Comparison of ENCODE assay signal across 10 cellular contexts in the genomic region with DNA sequence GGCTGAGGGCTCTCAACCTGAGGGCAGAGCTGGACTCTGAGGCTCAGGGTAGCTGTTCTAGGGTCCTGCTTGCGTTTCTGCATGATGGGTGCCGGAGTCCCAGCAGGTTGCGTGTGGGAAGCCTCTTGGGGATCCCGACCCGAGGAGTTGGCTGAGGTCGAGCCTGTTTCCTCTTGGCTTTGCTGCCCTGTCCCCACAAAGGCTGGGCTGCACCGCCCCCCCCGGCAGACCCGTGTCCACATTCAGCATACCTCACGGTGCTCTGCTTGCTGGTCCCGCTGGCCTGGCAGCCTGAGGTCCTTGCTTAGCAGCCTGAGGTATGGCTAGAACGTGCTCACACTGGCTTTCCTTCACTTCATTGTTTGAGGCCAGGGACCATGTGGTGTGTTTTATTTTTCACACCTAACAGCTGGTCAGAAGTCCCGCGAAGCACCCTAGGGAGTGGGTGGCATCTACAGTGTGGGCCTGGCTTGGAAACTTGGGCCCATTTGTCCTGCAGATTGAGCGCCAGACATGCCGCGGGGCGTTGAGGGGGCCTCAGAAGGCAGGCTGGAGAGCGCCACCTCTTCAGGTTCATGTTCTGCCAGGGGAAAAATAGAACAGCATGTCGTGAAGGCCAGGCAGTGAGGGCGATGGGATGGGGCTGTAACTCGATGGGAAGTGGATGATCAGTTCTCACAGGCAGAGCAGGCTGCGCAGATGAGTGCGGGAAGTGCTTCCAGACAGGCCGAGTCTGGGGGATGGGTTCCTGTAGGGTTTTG. TPM values are rescaled to one million over a fixed set of nuclear protein-coding genes. Genes with fewer than 3 reads are reported as not detected.
DNase-seq lines count a peak whose midpoint lies in the region; ATAC-seq and TF ChIP-seq lines count a peak whose summit lies in the region.
"Had no signal": no experiment of that assay in that cellular context is flagged by ENCODE, and none has a peak within 500 bp of the region (broad histone marks: within the 10 kb centered on the region; RNA-seq: fewer than 3 reads in every experiment).

No MANE protein-coding gene starts in this region.

- TF ChIP-seq CTCF in lower lobe of right lung (IDR thresholded peaks at IDR 0.05), result no peak
- TF ChIP-seq CTCF in smooth muscle cell (IDR thresholded peaks at IDR 0.05; ENCODE audit: borderline replicate concordance, insufficient read depth, poor library complexity, severe bottlenecking), result no peak

- H3K27ac Mint-ChIP-seq in T-cell, result peak overlapping the region; percentile 83 to 84

- H3K4me2 ChIP-seq in BLaER1 (peak overlapping the region; percentile 100), smooth muscle cell (no peak overlapping the region)

- CTCF ChIA-PET in T-cell (lab: Charles Lee), result no interaction called here

- H3K9me3 Mint-ChIP-seq in T-cell, result no peaks in the 10 kb centered on the region

- no peaks in the 10 kb centered on the region for H3K27me3 ChIP-seq in BLaER1
- no peaks in the 10 kb centered on the region for H3K27me3 ChIP-seq in lower lobe of right lung (ENCODE audit: low read depth)
- H3K27me3 ChIP-seq in smooth muscle cell (ENCODE audit: low read depth), result no peaks in the 10 kb centered on the region
- H3K27me3 ChIP-seq: adrenal gland had no signal

- H3K9ac ChIP-seq in BLaER1 (peak overlapping the region; percentile 75; the same call in 1 of the 2 replicates), smooth muscle cell (ENCODE audit: low read depth) (no peak overlapping the region)

- peak overlapping the region in 2 of 3 donors; percentile 28 to 54 for H3K4me3 Mint-ChIP-seq in T-cell

- H3K79me2 ChIP-seq in smooth muscle cell (ENCODE audit: low read depth), result peaks cover 5% of the 10 kb centered on the region

- H3K4me1 Mint-ChIP-seq in T-cell, result peaks cover 22 to 41% (median 34%) of the 10 kb centered on the region in 3 donors

- H2AFZ ChIP-seq in smooth muscle cell (ENCODE audit: low read depth), result no peak overlapping the region

- intact Hi-C loops in lower lobe of right lung (cut with DNase I), result no loop called here

- POLR2A ChIA-PET in T-cell (lab: Charles Lee), result interaction anchor here (0.5 kb wide), 2 partner anchors 20 to 66 kb away, joined by 3 to 4 read pairs; no protein-coding TSS in a partner anchor

- ATAC-seq in T-cell (replicated peaks in 1 of 4) (no peak), lower lobe of right lung (no peak), GM19455 (IDR thresholded peaks at IDR 0.05; ENCODE audit: unreplicated experiment) (no peak), HG03457 (IDR thresholded peaks at IDR 0.05; ENCODE audit: unreplicated experiment) (no peak)
- ATAC-seq: activated CD4-positive, CD25-positive, alpha-beta regulatory T cell treated with anti-CD3 and anti-CD28 coated beads, Interleukin-2, amount 50 U/mL, for 24 hours had no signal

- H3K36me3 ChIP-seq in BLaER1, result peaks cover 83% of the 10 kb centered on the region
- H3K36me3 ChIP-seq in lower lobe of right lung, result peaks cover 100% of the 10 kb centered on the region
- H3K36me3 ChIP-seq in smooth muscle cell (ENCODE audit: low read depth), result peaks cover 3% of the 10 kb centered on the region

- H3K4me3 ChIP-seq in BLaER1 (peak overlapping the region; percentile 59), lower lobe of right lung (no peak overlapping the region), smooth muscle cell (no peak overlapping the region)
- H3K4me3 ChIP-seq: adrenal gland had no signal

- H3K36me3 Mint-ChIP-seq in T-cell, result peaks cover 41% of the 10 kb centered on the region

- DNase-seq in T-cell (no peak), lower lobe of right lung (no peak), smooth muscle cell (lab: John Stamatoyannopoulos, UW; ENCODE audit: unreplicated experiment) (no peak)
- DNase-seq: adrenal gland, NCI-H1105 treated with DMSO at 0.1 percent for 48 hours, NCI-H524 treated with DMSO at 0.1 percent for 48 hours had no signal

- no peaks in the 10 kb centered on the region for H3K27me3 Mint-ChIP-seq in T-cell

- H3K9me3 ChIP-seq in BLaER1, result no peaks in the 10 kb centered on the region
- no peaks in the 10 kb centered on the region for H3K9me3 ChIP-seq in lower lobe of right lung
- H3K9me3 ChIP-seq in smooth muscle cell (replicated peaks; ENCODE audit: low read depth), result no peaks in the 10 kb centered on the region
- H3K9me3 ChIP-seq: adrenal gland had no signal

- H4K20me1 ChIP-seq in BLaER1 (peaks cover 61% of the 10 kb centered on the region), smooth muscle cell (ENCODE audit: low read depth) (peaks cover 68% of the 10 kb centered on the region)

- 92% methylated on average over 25 of the region's 25 CpGs for WGBS in smooth muscle cell (ENCODE audit: low lambda C conversion rate)

- H3K4me1 ChIP-seq in BLaER1 (peaks cover 99% of the 10 kb centered on the region), lower lobe of right lung (peaks cover 40% of the 10 kb centered on the region), smooth muscle cell (ENCODE audit: low read depth) (no peaks in the 10 kb centered on the region)

- H3F3A ChIP-seq in smooth muscle cell (ENCODE audit: low read depth), result peaks cover 20% of the 10 kb centered on the region

- peak overlapping the region; percentile 89 for H3K27ac ChIP-seq in BLaER1
- H3K27ac ChIP-seq in lower lobe of right lung, result peak overlapping the region; percentile 79
- no peak overlapping the region for H3K27ac ChIP-seq in smooth muscle cell (ENCODE audit: low read depth)

RNA-seq across cellular contexts. Expression of a gene that starts 9.5 kb away (rescaled TPM):
- 10 to 100 TPM; 40.5 to 55.5 (median 54.4) TPM for total RNA-seq in T-cell
- total RNA-seq in lower lobe of right lung, result 36.8 TPM
- total RNA-seq in smooth muscle cell, result 21.5 and 22.7 TPM in 2 replicates
- polyA plus RNA-seq in smooth muscle cell, result 4.9 and 5.6 TPM in 2 replicates

RNA-seq across cellular contexts. Expression of a gene that starts 11.5 kb away (rescaled TPM):
- total RNA-seq in T-cell, result 100 to 1,000 TPM; 136 to 233 (median 208) TPM
- total RNA-seq in lower lobe of right lung, result 223 TPM
- total RNA-seq in smooth muscle cell, result 297 and 376 TPM in 2 replicates
- 461 and 473 TPM in 2 replicates for polyA plus RNA-seq in smooth muscle cell

RNA-seq across cellular contexts. Expression of a gene that starts 11.8 kb away (rescaled TPM):
- 10 to 100 TPM; 14.6 to 23.6 (median 19.4) TPM for total RNA-seq in T-cell
- 17.8 TPM for total RNA-seq in lower lobe of right lung
- 10.1 and 15.1 TPM in 2 replicates for total RNA-seq in smooth muscle cell
- polyA plus RNA-seq in smooth muscle cell, result 1.1 and 2.3 TPM in 2 replicates

RNA-seq across cellular contexts. Expression of a gene that starts 51.1 kb away (rescaled TPM):
- total RNA-seq in T-cell (10 to 100 TPM; 21.1 to 51.9 (median 44.1) TPM), lower lobe of right lung (27.1 TPM), smooth muscle cell (19.9 and 21.9 TPM in 2 replicates)
- polyA plus RNA-seq in smooth muscle cell, result 13.4 and 17.9 TPM in 2 replicates
